ENCODE assay signal across 8 cellular contexts in the genomic region with DNA sequence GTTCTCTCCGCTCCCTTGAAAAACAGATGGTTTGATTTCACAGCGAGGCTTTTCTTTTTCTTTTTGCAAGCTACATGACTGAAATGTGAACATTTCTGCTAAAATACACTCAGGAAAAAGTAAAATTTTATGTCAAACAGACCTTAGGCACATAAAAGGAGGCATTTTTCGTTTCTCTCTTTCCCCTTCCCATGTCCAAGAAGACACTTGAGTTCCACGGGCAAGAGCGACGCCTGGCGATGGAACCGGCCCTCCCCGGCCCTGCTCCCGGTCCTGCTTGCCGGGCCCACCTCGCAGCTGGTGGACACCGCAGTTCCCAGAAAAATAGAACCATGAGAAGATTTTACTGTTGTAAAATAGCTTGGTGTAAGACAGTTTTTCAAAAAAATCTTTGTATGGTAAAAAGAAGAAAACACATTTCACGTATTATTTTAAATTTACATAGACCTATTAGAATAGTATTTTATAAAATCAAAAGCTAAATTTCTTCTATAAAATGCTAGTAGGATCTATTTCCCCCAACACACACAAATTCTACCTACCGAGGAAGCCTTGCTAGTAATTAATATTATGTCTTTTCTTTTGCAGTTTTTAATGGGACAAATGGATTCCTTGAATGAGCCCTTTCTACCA. TPM values are rescaled to one million over a fixed set of nuclear protein-coding genes. Genes with fewer than 3 reads are reported as not detected.
DNase-seq lines count a peak whose midpoint lies in the region; ATAC-seq, FAIRE-seq and TF ChIP-seq lines count a peak whose summit lies in the region.

No MANE protein-coding gene starts in this region.

- ATAC-seq in CD4-positive, alpha-beta T cell (ENCODE audit: poor library complexity), result peak; percentile 51

- peak overlapping the region; percentile 94 for H3K4me2 ChIP-seq in keratinocyte (ENCODE audit: control insufficient read depth, extremely low read depth, insufficient read depth, low read depth, low read length)
- peak overlapping the region; percentile 95 for H3K4me2 ChIP-seq in smooth muscle cell

- H3K27ac Mint-ChIP-seq in CD4-positive, alpha-beta T cell, result no peak overlapping the region

- H3K36me3 ChIP-seq in colonic mucosa (no peaks in the 10 kb centered on the region), keratinocyte (ENCODE audit: control insufficient read depth in 2 of 2, extremely low read depth in 1 of 2, insufficient read depth in 2 of 2, low read length in 2 of 2) (no peaks in the 10 kb centered on the region), smooth muscle cell (ENCODE audit: low read depth) (no peaks in the 10 kb centered on the region)

- intact Hi-C loops in CD4-positive, alpha-beta T cell (cut with DNase I, micrococcal nuclease), result loop anchor here in 1 of 2 experiments (1.0 to 2.0 kb wide), 2 partner anchors 118 to 345 kb away; no protein-coding TSS in a partner anchor
- intact Hi-C loops in colonic mucosa (cut with DNase I), result loop anchor here (5.0 kb wide), 1 partner anchor 43 kb away; no protein-coding TSS in a partner anchor

- peak overlapping the region; percentile 81 for H3K4me3 Mint-ChIP-seq in CD4-positive, alpha-beta T cell

- H4K20me1 ChIP-seq in keratinocyte (ENCODE audit: control insufficient read depth, extremely low read depth, insufficient read depth, low read length) (no peaks in the 10 kb centered on the region), smooth muscle cell (ENCODE audit: low read depth) (peaks cover 22% of the 10 kb centered on the region)

- no peaks in the 10 kb centered on the region for H3K36me3 Mint-ChIP-seq in CD4-positive, alpha-beta T cell (ENCODE audit: low read depth)

- peaks cover 16% of the 10 kb centered on the region for H3K4me1 Mint-ChIP-seq in CD4-positive, alpha-beta T cell (ENCODE audit: low read depth)

- H3K9me3 Mint-ChIP-seq in CD4-positive, alpha-beta T cell, result no peaks in the 10 kb centered on the region

- DNase-seq in CD4-positive, alpha-beta T cell, result peak; percentile 18 to 63 (median 38)
- DNase-seq in HuH-7 (ENCODE audit: low spot score) (peak; percentile 67), UCSD-AML1 (lab: John Stamatoyannopoulos, UW; ENCODE audit: unreplicated experiment) (peak; percentile 52), colonic mucosa (peak; percentile 75), keratinocyte (ENCODE audit: low read depth, low spot score) (no peak), smooth muscle cell (lab: John Stamatoyannopoulos, UW; ENCODE audit: unreplicated experiment) (peak; percentile 12), OCI-M2 (lab: John Stamatoyannopoulos, UW; ENCODE audit: unreplicated experiment) (no peak), T1000 (lab: John Stamatoyannopoulos, UW) (no peak)

- dilution Hi-C loops in keratinocyte (cut with MboI; ENCODE audit: extremely low pct_ligation_motif_present, low sequenced_read_pairs), result no loop called here

- no peaks in the 10 kb centered on the region for H3K9me1 ChIP-seq in keratinocyte (ENCODE audit: control insufficient read depth, extremely low read depth, insufficient read depth, low read length)

- POLR2A ChIA-PET in CD4-positive, alpha-beta T cell (lab: Charles Lee), result interaction anchor here (1.3 kb wide), 1 partner anchor 16 kb away, joined by 3 read pairs; no protein-coding TSS in a partner anchor

- H3K4me1 ChIP-seq in colonic mucosa (peaks cover 11% of the 10 kb centered on the region), keratinocyte (ENCODE audit: control insufficient read depth, extremely low read depth, insufficient read depth, low read length) (peaks cover 5% of the 10 kb centered on the region), smooth muscle cell (ENCODE audit: low read depth) (peaks cover 16% of the 10 kb centered on the region)

- TF ChIP-seq CTCF in CD4-positive, alpha-beta T cell (IDR thresholded peaks at IDR 0.05), result peak; percentile 76
- TF ChIP-seq CTCF in colonic mucosa (IDR thresholded peaks at IDR 0.05) (peak; percentile 68), keratinocyte (optimal IDR thresholded peaks at IDR 0.05 in 1 of 3, IDR thresholded peaks at IDR 0.05 in 1 of 3, conservative IDR thresholded peaks at IDR 0.05 in 1 of 3; ENCODE audit: extremely low read depth in 1 of 3, insufficient read depth in 2 of 3, low read length in 3 of 3) (peak; percentile 70 to 87 (median 82)), smooth muscle cell (IDR thresholded peaks at IDR 0.05; ENCODE audit: borderline replicate concordance, insufficient read depth, poor library complexity, severe bottlenecking) (peak; percentile 74)

- peak overlapping the region; percentile 53 for H3K4me3 ChIP-seq in colonic mucosa
- H3K4me3 ChIP-seq in keratinocyte (ENCODE audit: control insufficient read depth in 2 of 3, extremely low read depth in 1 of 3, insufficient read depth in 2 of 3, low read depth in 1 of 3, low read length in 3 of 3), result peak overlapping the region; percentile 53 to 74 (median 72)
- H3K4me3 ChIP-seq in smooth muscle cell, result peak overlapping the region; percentile 65

- H2AFZ ChIP-seq in keratinocyte (ENCODE audit: control insufficient read depth, low read length) (peak overlapping the region; percentile 77), smooth muscle cell (ENCODE audit: low read depth) (peak overlapping the region; percentile 57)

- H3K27ac ChIP-seq in CD4-positive, alpha-beta T cell (ENCODE audit: low read depth, low read length), result no peak overlapping the region
- peak overlapping the region; percentile 21 for H3K27ac ChIP-seq in colonic mucosa
- H3K27ac ChIP-seq in keratinocyte (ENCODE audit: control insufficient read depth, insufficient read depth, low read length), result no peak overlapping the region
- no peak overlapping the region for H3K27ac ChIP-seq in smooth muscle cell (ENCODE audit: low read depth)

- H3K27me3 ChIP-seq in CD4-positive, alpha-beta T cell (ENCODE audit: control insufficient read depth, insufficient read depth, low read length), result peaks cover 40% of the 10 kb centered on the region
- H3K27me3 ChIP-seq in colonic mucosa (peaks cover 34% of the 10 kb centered on the region), keratinocyte (ENCODE audit: control insufficient read depth, extremely low read depth, insufficient read depth, low read length) (peaks cover 24% of the 10 kb centered on the region), smooth muscle cell (ENCODE audit: low read depth) (peaks cover 70% of the 10 kb centered on the region)

- H3K79me2 ChIP-seq in keratinocyte (ENCODE audit: control insufficient read depth, insufficient read depth, low read length) (no peaks in the 10 kb centered on the region), smooth muscle cell (ENCODE audit: low read depth) (no peaks in the 10 kb centered on the region)

- H3K27me3 Mint-ChIP-seq in CD4-positive, alpha-beta T cell, result peaks cover 65% of the 10 kb centered on the region

- CTCF ChIA-PET in CD4-positive, alpha-beta T cell (lab: Charles Lee), result interaction anchor here (0.6 to 1.4 kb wide), 3 partner anchors 12 to 86 kb away, joined by 3 to 4 read pairs (median 4); no protein-coding TSS in a partner anchor

- peak; percentile 41 for FAIRE-seq in keratinocyte (lab: Jason Lieb, UNC)

- 6% methylated on average over 15 of the region's 15 CpGs for WGBS in smooth muscle cell (ENCODE audit: low lambda C conversion rate)

- H3F3A ChIP-seq in smooth muscle cell (ENCODE audit: low read depth), result peaks cover 8% of the 10 kb centered on the region

- H3K9me3 ChIP-seq in CD4-positive, alpha-beta T cell (ENCODE audit: control insufficient read depth, low read length), result no peaks in the 10 kb centered on the region
- H3K9me3 ChIP-seq in colonic mucosa (no peaks in the 10 kb centered on the region), keratinocyte (ENCODE audit: control insufficient read depth, low read depth, low read length) (no peaks in the 10 kb centered on the region), smooth muscle cell (replicated peaks; ENCODE audit: low read depth) (no peaks in the 10 kb centered on the region)

- peak overlapping the region; percentile 1 to 14 for H3K9ac ChIP-seq in colonic mucosa (ENCODE audit: low read depth in 2 of 2, low read length in 2 of 2)
- H3K9ac ChIP-seq in keratinocyte (ENCODE audit: control insufficient read depth, extremely low read depth, insufficient read depth, low read length), result peak overlapping the region; percentile 37
- H3K9ac ChIP-seq in smooth muscle cell (ENCODE audit: low read depth), result no peak overlapping the region

RNA-seq across cellular contexts. Expression of a gene that starts 2.3 kb away (rescaled TPM):
- not detected for total RNA-seq in CD4-positive, alpha-beta T cell
- total RNA-seq in colonic mucosa (1 to 10 TPM in 1 of 2 donors, under 1 TPM in 1; 0.72 to 3.3 TPM), smooth muscle cell (0.67 TPM in 1 of 2 replicates, not detected in the other)
- polyA plus RNA-seq in keratinocyte (not detected in 3 replicates), smooth muscle cell (0.58 and 1.7 TPM in 2 replicates)
- not detected for polyA plus RNA-seq in keratinocyte (2011; ENCODE audit: low read depth)
- polyA plus RNA-seq in keratinocyte (2011; cell fraction: cytosol; rRNA removed), result not detected in 2 replicates
- polyA plus RNA-seq in keratinocyte (2011; cell fraction: nucleus; rRNA removed), result not detected in 2 replicates
- polyA plus RNA-seq in keratinocyte (2012; ENCODE audit: low replicate concordance), result not detected in 2 replicates
- polyA minus RNA-seq in keratinocyte, result not detected in 3 replicates
- polyA minus RNA-seq in keratinocyte (2011; cell fraction: cytosol; rRNA and poly(A)+ RNA removed), result not detected
- polyA minus RNA-seq in keratinocyte (2011; cell fraction: nucleus; rRNA and poly(A)+ RNA removed), result not detected in 2 replicates

RNA-seq across cellular contexts. Expression of a gene that starts 25.5 kb away (rescaled TPM):
- 10 to 100 TPM; 89.7 to 93.2 TPM for total RNA-seq in CD4-positive, alpha-beta T cell
- total RNA-seq in colonic mucosa, result 100 to 1,000 TPM in 1 of 2 donors, 10 to 100 TPM in 1; 92.5 to 106 TPM
- polyA plus RNA-seq in keratinocyte, result 100.0 to 123 TPM (median 104 TPM) in 3 replicates
- polyA plus RNA-seq in keratinocyte (2011; ENCODE audit: low read depth), result 205 TPM
- 102 and 123 TPM in 2 replicates for polyA plus RNA-seq in keratinocyte (2011; cell fraction: cytosol; rRNA removed)
- polyA plus RNA-seq in keratinocyte (2011; cell fraction: nucleus; rRNA removed), result 60.6 and 75.4 TPM in 2 replicates
- polyA plus RNA-seq in keratinocyte (2012; ENCODE audit: low replicate concordance), result 81.9 and 95.8 TPM in 2 replicates
- 43.2 to 60.9 TPM (median 48.4 TPM) in 3 replicates for polyA minus RNA-seq in keratinocyte
- 52.4 TPM for polyA minus RNA-seq in keratinocyte (2011; cell fraction: cytosol; rRNA and poly(A)+ RNA removed)
- polyA minus RNA-seq in keratinocyte (2011; cell fraction: nucleus; rRNA and poly(A)+ RNA removed), result 16.4 and 23.8 TPM in 2 replicates
- 168 and 182 TPM in 2 replicates for total RNA-seq in smooth muscle cell
- 168 and 191 TPM in 2 replicates for polyA plus RNA-seq in smooth muscle cell

RNA-seq across cellular contexts. Expression of a gene that starts 26.4 kb away (rescaled TPM):
- total RNA-seq in CD4-positive, alpha-beta T cell, result 10 to 100 TPM; 59.7 to 61.9 TPM
- total RNA-seq in colonic mucosa (100 to 1,000 TPM; 116 to 139 TPM), smooth muscle cell (30.2 and 42.8 TPM in 2 replicates)
- polyA plus RNA-seq in keratinocyte (24.9 to 41.8 TPM (median 37.2 TPM) in 3 replicates), smooth muscle cell (12.1 and 17.1 TPM in 2 replicates)
- 95.3 TPM for polyA plus RNA-seq in keratinocyte (2011; ENCODE audit: low read depth)
- polyA plus RNA-seq in keratinocyte (2011; cell fraction: cytosol; rRNA removed), result 41.2 and 43.2 TPM in 2 replicates
- 41.6 and 44.2 TPM in 2 replicates for polyA plus RNA-seq in keratinocyte (2011; cell fraction: nucleus; rRNA removed)
- 29.6 and 59.2 TPM in 2 replicates for polyA plus RNA-seq in keratinocyte (2012; ENCODE audit: low replicate concordance)
- 4.6 to 24.7 TPM (median 9.6 TPM) in 3 replicates for polyA minus RNA-seq in keratinocyte
- 20.7 TPM for polyA minus RNA-seq in keratinocyte (2011; cell fraction: cytosol; rRNA and poly(A)+ RNA removed)
- 12.3 and 26.5 TPM in 2 replicates for polyA minus RNA-seq in keratinocyte (2011; cell fraction: nucleus; rRNA and poly(A)+ RNA removed)

Comparison
In these comparisons a context has a peak if more than half of its experiments do, and no peak if none do; other contexts are left out.
1. DNase-seq: peak in CD4-positive, alpha-beta T cell (10 of 10), HuH-7 (single experiment), UCSD-AML1 (single experiment), colonic mucosa (single experiment) and smooth muscle cell (single experiment); none in keratinocyte (single experiment), OCI-M2 (single experiment) and T1000 (single experiment).
2. Peak in every context shown above with its lines, with median percentiles within 50 percentile points of each other: CTCF ChIP-seq and H3K4me3 ChIP-seq.